ENCODE assay signal across 1 cellular context in genomic region chr14:104293231-104293841, GRCh38.
TF ChIP-seq lines count a peak whose summit lies in the region.

No MANE protein-coding gene starts in this region.

TF ChIP-seq in H1, 55 proteins besides CTCF, POLR2A, EP300 and RAD21:
- TF ChIP-seq, protein P1, sequence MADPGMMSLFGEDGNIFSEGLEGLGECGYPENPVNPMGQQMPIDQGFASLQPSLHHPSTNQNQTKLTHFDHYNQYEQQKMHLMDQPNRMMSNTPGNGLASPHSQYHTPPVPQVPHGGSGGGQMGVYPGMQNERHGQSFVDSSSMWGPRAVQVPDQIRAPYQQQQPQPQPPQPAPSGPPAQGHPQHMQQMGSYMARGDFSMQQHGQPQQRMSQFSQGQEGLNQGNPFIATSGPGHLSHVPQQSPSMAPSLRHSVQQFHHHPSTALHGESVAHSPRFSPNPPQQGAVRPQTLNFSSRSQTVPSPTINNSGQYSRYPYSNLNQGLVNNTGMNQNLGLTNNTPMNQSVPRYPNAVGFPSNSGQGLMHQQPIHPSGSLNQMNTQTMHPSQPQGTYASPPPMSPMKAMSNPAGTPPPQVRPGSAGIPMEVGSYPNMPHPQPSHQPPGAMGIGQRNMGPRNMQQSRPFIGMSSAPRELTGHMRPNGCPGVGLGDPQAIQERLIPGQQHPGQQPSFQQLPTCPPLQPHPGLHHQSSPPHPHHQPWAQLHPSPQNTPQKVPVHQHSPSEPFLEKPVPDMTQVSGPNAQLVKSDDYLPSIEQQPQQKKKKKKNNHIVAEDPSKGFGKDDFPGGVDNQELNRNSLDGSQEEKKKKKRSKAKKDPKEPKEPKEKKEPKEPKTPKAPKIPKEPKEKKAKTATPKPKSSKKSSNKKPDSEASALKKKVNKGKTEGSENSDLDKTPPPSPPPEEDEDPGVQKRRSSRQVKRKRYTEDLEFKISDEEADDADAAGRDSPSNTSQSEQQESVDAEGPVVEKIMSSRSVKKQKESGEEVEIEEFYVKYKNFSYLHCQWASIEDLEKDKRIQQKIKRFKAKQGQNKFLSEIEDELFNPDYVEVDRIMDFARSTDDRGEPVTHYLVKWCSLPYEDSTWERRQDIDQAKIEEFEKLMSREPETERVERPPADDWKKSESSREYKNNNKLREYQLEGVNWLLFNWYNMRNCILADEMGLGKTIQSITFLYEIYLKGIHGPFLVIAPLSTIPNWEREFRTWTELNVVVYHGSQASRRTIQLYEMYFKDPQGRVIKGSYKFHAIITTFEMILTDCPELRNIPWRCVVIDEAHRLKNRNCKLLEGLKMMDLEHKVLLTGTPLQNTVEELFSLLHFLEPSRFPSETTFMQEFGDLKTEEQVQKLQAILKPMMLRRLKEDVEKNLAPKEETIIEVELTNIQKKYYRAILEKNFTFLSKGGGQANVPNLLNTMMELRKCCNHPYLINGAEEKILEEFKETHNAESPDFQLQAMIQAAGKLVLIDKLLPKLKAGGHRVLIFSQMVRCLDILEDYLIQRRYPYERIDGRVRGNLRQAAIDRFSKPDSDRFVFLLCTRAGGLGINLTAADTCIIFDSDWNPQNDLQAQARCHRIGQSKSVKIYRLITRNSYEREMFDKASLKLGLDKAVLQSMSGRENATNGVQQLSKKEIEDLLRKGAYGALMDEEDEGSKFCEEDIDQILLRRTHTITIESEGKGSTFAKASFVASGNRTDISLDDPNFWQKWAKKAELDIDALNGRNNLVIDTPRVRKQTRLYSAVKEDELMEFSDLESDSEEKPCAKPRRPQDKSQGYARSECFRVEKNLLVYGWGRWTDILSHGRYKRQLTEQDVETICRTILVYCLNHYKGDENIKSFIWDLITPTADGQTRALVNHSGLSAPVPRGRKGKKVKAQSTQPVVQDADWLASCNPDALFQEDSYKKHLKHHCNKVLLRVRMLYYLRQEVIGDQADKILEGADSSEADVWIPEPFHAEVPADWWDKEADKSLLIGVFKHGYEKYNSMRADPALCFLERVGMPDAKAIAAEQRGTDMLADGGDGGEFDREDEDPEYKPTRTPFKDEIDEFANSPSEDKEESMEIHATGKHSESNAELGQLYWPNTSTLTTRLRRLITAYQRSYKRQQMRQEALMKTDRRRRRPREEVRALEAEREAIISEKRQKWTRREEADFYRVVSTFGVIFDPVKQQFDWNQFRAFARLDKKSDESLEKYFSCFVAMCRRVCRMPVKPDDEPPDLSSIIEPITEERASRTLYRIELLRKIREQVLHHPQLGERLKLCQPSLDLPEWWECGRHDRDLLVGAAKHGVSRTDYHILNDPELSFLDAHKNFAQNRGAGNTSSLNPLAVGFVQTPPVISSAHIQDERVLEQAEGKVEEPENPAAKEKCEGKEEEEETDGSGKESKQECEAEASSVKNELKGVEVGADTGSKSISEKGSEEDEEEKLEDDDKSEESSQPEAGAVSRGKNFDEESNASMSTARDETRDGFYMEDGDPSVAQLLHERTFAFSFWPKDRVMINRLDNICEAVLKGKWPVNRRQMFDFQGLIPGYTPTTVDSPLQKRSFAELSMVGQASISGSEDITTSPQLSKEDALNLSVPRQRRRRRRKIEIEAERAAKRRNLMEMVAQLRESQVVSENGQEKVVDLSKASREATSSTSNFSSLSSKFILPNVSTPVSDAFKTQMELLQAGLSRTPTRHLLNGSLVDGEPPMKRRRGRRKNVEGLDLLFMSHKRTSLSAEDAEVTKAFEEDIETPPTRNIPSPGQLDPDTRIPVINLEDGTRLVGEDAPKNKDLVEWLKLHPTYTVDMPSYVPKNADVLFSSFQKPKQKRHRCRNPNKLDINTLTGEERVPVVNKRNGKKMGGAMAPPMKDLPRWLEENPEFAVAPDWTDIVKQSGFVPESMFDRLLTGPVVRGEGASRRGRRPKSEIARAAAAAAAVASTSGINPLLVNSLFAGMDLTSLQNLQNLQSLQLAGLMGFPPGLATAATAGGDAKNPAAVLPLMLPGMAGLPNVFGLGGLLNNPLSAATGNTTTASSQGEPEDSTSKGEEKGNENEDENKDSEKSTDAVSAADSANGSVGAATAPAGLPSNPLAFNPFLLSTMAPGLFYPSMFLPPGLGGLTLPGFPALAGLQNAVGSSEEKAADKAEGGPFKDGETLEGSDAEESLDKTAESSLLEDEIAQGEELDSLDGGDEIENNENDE (IDR thresholded peaks at IDR 0.05; ENCODE audit: insufficient replicate concordance, low read length), result no peak
- TF ChIP-seq SIN3A (conservative IDR thresholded peaks at IDR 0.05 in 1 of 2, IDR thresholded peaks at IDR 0.05 in 1 of 2; ENCODE audit: low read depth in 1 of 2, low read length in 2 of 2) (no peak), CBX8 (IDR thresholded peaks at IDR 0.05; ENCODE audit: borderline replicate concordance, low read depth, low read length) (no peak), TBP (IDR thresholded peaks at IDR 0.05; ENCODE audit: low read depth, low read length) (no peak), JUN (IDR thresholded peaks at IDR 0.05; ENCODE audit: low read depth, low read length) (no peak), SP4 (IDR thresholded peaks at IDR 0.05; ENCODE audit: low read length) (no peak), HDAC2 (IDR thresholded peaks at IDR 0.05; ENCODE audit: borderline replicate concordance in 1 of 2, low read depth in 2 of 2, low read length in 2 of 2) (no peak), KDM5A (IDR thresholded peaks at IDR 0.05; ENCODE audit: low read length) (no peak), KDM1A (IDR thresholded peaks at IDR 0.05; ENCODE audit: borderline replicate concordance, low read length) (no peak), SUZ12 (IDR thresholded peaks at IDR 0.05; ENCODE audit: low read length) (no peak), MAX (IDR thresholded peaks at IDR 0.05) (no peak), NANOG (IDR thresholded peaks at IDR 0.05; ENCODE audit: insufficient read depth, low read depth, low read length, poor library complexity, severe bottlenecking) (no peak), EGR1 (IDR thresholded peaks at IDR 0.05; ENCODE audit: borderline replicate concordance, low read depth, low read length) (no peak), CHD2 (IDR thresholded peaks at IDR 0.05; ENCODE audit: low read length) (no peak), POLR2AphosphoS5 (IDR thresholded peaks at IDR 0.05; ENCODE audit: low read depth, low read length) (no peak), CBX5 (IDR thresholded peaks at IDR 0.05; ENCODE audit: low read depth, low read length) (no peak), TCF12 (IDR thresholded peaks at IDR 0.05; ENCODE audit: low read depth, low read length) (no peak), GABPA (IDR thresholded peaks at IDR 0.05; ENCODE audit: borderline replicate concordance, insufficient read depth, low read length) (no peak)
- TF ChIP-seq, protein P2, sequence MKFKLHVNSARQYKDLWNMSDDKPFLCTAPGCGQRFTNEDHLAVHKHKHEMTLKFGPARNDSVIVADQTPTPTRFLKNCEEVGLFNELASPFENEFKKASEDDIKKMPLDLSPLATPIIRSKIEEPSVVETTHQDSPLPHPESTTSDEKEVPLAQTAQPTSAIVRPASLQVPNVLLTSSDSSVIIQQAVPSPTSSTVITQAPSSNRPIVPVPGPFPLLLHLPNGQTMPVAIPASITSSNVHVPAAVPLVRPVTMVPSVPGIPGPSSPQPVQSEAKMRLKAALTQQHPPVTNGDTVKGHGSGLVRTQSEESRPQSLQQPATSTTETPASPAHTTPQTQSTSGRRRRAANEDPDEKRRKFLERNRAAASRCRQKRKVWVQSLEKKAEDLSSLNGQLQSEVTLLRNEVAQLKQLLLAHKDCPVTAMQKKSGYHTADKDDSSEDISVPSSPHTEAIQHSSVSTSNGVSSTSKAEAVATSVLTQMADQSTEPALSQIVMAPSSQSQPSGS (IDR thresholded peaks at IDR 0.05; ENCODE audit: low read length), result no peak
